ENCODE assay signal across 8 cellular contexts in the genomic region with DNA sequence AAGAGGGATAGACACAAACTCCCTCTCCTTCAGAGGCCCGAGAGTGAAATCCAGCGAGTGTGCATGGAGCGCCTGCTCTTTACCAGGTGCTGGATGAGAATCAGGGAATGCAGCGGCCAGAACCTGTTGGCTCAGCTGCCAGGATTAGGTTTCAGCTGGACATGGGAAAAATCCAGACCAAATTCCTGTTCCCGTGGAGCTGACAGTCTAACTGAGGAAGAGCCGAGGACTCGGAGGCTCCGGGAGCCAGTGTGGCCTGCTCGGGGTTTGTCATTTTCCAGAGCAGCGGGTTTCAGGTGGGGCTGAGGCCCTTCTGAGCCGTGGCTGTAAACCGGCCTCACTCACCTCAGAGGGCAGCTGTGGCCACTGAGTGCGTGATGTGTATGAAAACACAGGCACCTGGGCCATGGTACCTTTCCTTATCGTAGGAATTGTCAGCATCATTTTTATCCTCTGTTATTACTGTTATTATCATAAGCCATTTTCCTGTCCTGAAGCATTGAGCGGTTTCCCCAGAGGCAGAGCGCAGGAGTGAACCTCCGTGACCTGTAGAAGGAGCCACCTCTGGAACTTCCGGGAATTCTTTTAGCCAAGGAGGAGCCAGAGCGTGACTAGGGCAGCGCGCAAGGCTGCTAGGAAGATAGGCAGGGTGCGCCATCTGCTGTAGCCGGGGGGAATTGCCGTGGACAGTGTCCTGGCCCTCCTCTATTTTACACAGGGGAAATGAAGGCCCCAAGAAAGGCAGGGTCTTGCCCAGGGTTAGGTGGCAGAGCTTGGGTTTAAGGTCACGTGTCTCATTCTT. TPM values are rescaled to one million over a fixed set of nuclear protein-coding genes. Genes with fewer than 3 reads are reported as not detected.
DNase-seq lines count a peak whose midpoint lies in the region; ATAC-seq, FAIRE-seq and TF ChIP-seq lines count a peak whose summit lies in the region.

No MANE protein-coding gene starts in this region.

- FAIRE-seq in endothelial cell of umbilical vein (lab: Jason Lieb, UNC), result peak; percentile 94

- no peaks in the 10 kb centered on the region for H3K9me3 ChIP-seq in BE2C
- H3K9me3 ChIP-seq in HUES6 (ENCODE audit: control insufficient read depth, insufficient read depth, low read depth, low read length), result no peaks in the 10 kb centered on the region
- H3K9me3 ChIP-seq in NT2/D1 (ENCODE audit: insufficient read depth, low read length), result no peaks in the 10 kb centered on the region
- no peaks in the 10 kb centered on the region for H3K9me3 ChIP-seq in endothelial cell of umbilical vein (replicated peaks; ENCODE audit: control insufficient read depth, insufficient read depth, low read length)
- H3K9me3 ChIP-seq in mucosa of descending colon, result no peaks in the 10 kb centered on the region

- H3K9ac ChIP-seq in HUES6 (ENCODE audit: low read length) (peak overlapping the region; percentile 14), NT2/D1 (ENCODE audit: insufficient read length, low read depth) (peak overlapping the region; percentile 38), endothelial cell of umbilical vein (replicated peaks; ENCODE audit: extremely low read depth, insufficient read depth, low read length) (peak overlapping the region; percentile 12)

- peak; percentile 89 for DNase-seq in BE2C
- peak; percentile 75 for DNase-seq in GM19240 (ENCODE audit: insufficient read length, low spot score)
- peak; percentile 84 for DNase-seq in NT2/D1 (ENCODE audit: low read depth, low spot score)
- peak; percentile 93 for DNase-seq in activated CD8-positive, alpha-beta memory T cell treated with anti-CD3 and anti-CD28 coated beads, Interleukin-2, amount 50 U/mL, for 48 hours
- peak; percentile 91 for DNase-seq in endothelial cell of umbilical vein (ENCODE audit: low read depth, low spot score)
- peak; percentile 90 to 96 (median 93) for DNase-seq in mucosa of descending colon
- DNase-seq in stimulated activated CD8-positive, alpha-beta memory T cell treated with anti-CD3 and anti-CD28 coated beads, Interleukin-2, amount 100 ng/mL, for 48 hours (ENCODE audit: low read depth in 2 of 2), result peak; percentile 65 to 81

- H3K4me3 ChIP-seq in BE2C (ENCODE audit: low read depth, low read length), result peak overlapping the region; percentile 34
- peak overlapping the region; percentile 31 for H3K4me3 ChIP-seq in HUES6 (ENCODE audit: low read depth, low read length)
- no peak overlapping the region for H3K4me3 ChIP-seq in NT2/D1 (ENCODE audit: insufficient read length, low read depth)
- no peak overlapping the region for H3K4me3 ChIP-seq in endothelial cell of umbilical vein (replicated peaks in 1 of 3; ENCODE audit: insufficient read depth in 1 of 3, low read depth in 1 of 3, low read length in 3 of 3)
- no peak overlapping the region for H3K4me3 ChIP-seq in mucosa of descending colon

- TF ChIP-seq POLR2A in endothelial cell of umbilical vein (IDR thresholded peaks at IDR 0.05; ENCODE audit: low read depth, low read length), result no peak

- no peaks in the 10 kb centered on the region for H3K9me1 ChIP-seq in endothelial cell of umbilical vein (replicated peaks; ENCODE audit: control insufficient read depth, extremely low read depth, insufficient read depth, low read length)

- CTCF ChIA-PET in endothelial cell of umbilical vein (lab: Charles Lee), result interaction anchor here (0.6 to 3.8 kb wide), 33 partner anchors 8 to 392 kb away, joined by 3 to 58 read pairs (median 5); a partner anchor contains a TSS

- H3K27ac ChIP-seq in HUES6 (ENCODE audit: low read depth, low read length), result no peak overlapping the region
- peak overlapping the region; percentile 53 for H3K27ac ChIP-seq in endothelial cell of umbilical vein (ENCODE audit: insufficient read depth, low read depth, low read length)

- intact Hi-C loops in endothelial cell of umbilical vein (cut with micrococcal nuclease), result loop anchor here (1.0 to 5.0 kb wide), 10 partner anchors 27 to 392 kb away; a partner anchor contains a TSS
- intact Hi-C loops in mucosa of descending colon (cut with DNase I, micrococcal nuclease), result loop anchor here in 1 of 2 donors (10.0 kb wide), 2 partner anchors 75 to 215 kb away; no protein-coding TSS in a partner anchor

- H4K20me1 ChIP-seq in endothelial cell of umbilical vein (replicated peaks; ENCODE audit: control insufficient read depth, extremely low read depth, insufficient read depth, low read length), result no peaks in the 10 kb centered on the region

- H3K36me3 ChIP-seq in BE2C (no peaks in the 10 kb centered on the region), HUES6 (ENCODE audit: control insufficient read depth, insufficient read depth, low read length) (peaks cover 6% of the 10 kb centered on the region; the same call in 1 of the 2 replicates), NT2/D1 (ENCODE audit: insufficient read depth, insufficient read length, low read length) (peaks cover 13% of the 10 kb centered on the region), endothelial cell of umbilical vein (ENCODE audit: control insufficient read depth in 2 of 2, extremely low read depth in 1 of 2, insufficient read depth in 2 of 2, low read length in 2 of 2) (peaks cover 6 to 7% of the 10 kb centered on the region in 2 experiments), mucosa of descending colon (ENCODE audit: low read depth) (no peaks in the 10 kb centered on the region)

- ATAC-seq in mucosa of descending colon, result peak; percentile 97

- POLR2A ChIA-PET in endothelial cell of umbilical vein (lab: Charles Lee), result interaction anchor here (0.6 kb wide), 1 partner anchor 123 kb away, joined by 3 read pairs; no protein-coding TSS in a partner anchor

- H2AFZ ChIP-seq in endothelial cell of umbilical vein (ENCODE audit: low read depth, low read length), result no peak overlapping the region

- peak; percentile 98 for TF ChIP-seq CTCF in BE2C (IDR thresholded peaks at IDR 0.05; ENCODE audit: low read depth, low read length)
- TF ChIP-seq CTCF in endothelial cell of umbilical vein (IDR thresholded peaks at IDR 0.05; ENCODE audit: extremely low read depth in 1 of 2, insufficient read depth in 1 of 2, low read depth in 1 of 2, low read length in 2 of 2), result peak; percentile 97 to 98
- TF ChIP-seq CTCF in mucosa of descending colon (IDR thresholded peaks at IDR 0.05), result peak; percentile 93

- H3K79me2 ChIP-seq in endothelial cell of umbilical vein (ENCODE audit: control insufficient read depth, insufficient read depth, low read length), result peaks cover 52% of the 10 kb centered on the region

- BruUV-seq in endothelial cell of umbilical vein (replicated peaks; lab: Mats Ljungman, UMichigan), result no TSS peak

- H3K4me1 ChIP-seq in BE2C (no peaks in the 10 kb centered on the region), HUES6 (ENCODE audit: control insufficient read depth, insufficient read depth, low read length) (peaks cover 12% of the 10 kb centered on the region), NT2/D1 (ENCODE audit: insufficient read depth, insufficient read length) (peaks cover 6% of the 10 kb centered on the region), endothelial cell of umbilical vein (ENCODE audit: control insufficient read depth, extremely low read depth, insufficient read depth, low read length) (peaks cover 16% of the 10 kb centered on the region), mucosa of descending colon (ENCODE audit: low read depth) (peaks cover 19% of the 10 kb centered on the region)

- dilution Hi-C loops in endothelial cell of umbilical vein (cut with MboI; ENCODE audit: extremely low pct_ligation_motif_present, low sequenced_read_pairs), result no loop called here

- peak overlapping the region; percentile 39 for H3K4me2 ChIP-seq in endothelial cell of umbilical vein (ENCODE audit: insufficient read depth, low read length)

- H3K27me3 ChIP-seq in BE2C (no peaks in the 10 kb centered on the region), HUES6 (ENCODE audit: control insufficient read depth, insufficient read depth, low read length) (no peaks in the 10 kb centered on the region), NT2/D1 (ENCODE audit: insufficient read depth, insufficient read length) (no peaks in the 10 kb centered on the region), endothelial cell of umbilical vein (ENCODE audit: control insufficient read depth in 2 of 2, insufficient read depth in 2 of 2, low read length in 2 of 2) (no peaks in the 10 kb centered on the region)

TF ChIP-seq in endothelial cell of umbilical vein, 7 proteins besides CTCF, POLR2A, EP300 and RAD21:
- TF ChIP-seq JUN (IDR thresholded peaks at IDR 0.05; ENCODE audit: borderline replicate concordance, insufficient read depth, insufficient read length, low read depth) (no peak), POLR2AphosphoS5 (IDR thresholded peaks at IDR 0.05; ENCODE audit: insufficient read depth, low read depth, low read length) (peak; percentile 65)

RNA-seq across cellular contexts. Expression of a gene that starts 27.3 kb away (rescaled TPM):
- 35.7 TPM for polyA plus RNA-seq in BE2C (2012; ENCODE audit: insufficient read depth, insufficient read length, low read depth)
- total RNA-seq in endothelial cell of umbilical vein, result 127 and 135 TPM in 2 replicates
- 167 and 174 TPM in 2 replicates for polyA plus RNA-seq in endothelial cell of umbilical vein
- polyA plus RNA-seq in endothelial cell of umbilical vein (2011; cell fraction: cytosol; rRNA removed), result 167 and 187 TPM in 2 replicates
- 71.4 and 78.6 TPM in 2 replicates for polyA plus RNA-seq in endothelial cell of umbilical vein (2011; cell fraction: nucleus; rRNA removed)
- 153 and 185 TPM in 2 replicates for polyA plus RNA-seq in endothelial cell of umbilical vein (2012)
- 66.6 and 89.4 TPM in 2 replicates for polyA minus RNA-seq in endothelial cell of umbilical vein
- 6.9 TPM for polyA minus RNA-seq in endothelial cell of umbilical vein (2011; cell fraction: cytosol; rRNA and poly(A)+ RNA removed)
- polyA minus RNA-seq in endothelial cell of umbilical vein (2011; cell fraction: nucleus; rRNA and poly(A)+ RNA removed), result 29.8 and 37.1 TPM in 2 replicates
- 100 to 1,000 TPM in 1 of 3 donors, 10 to 100 TPM in 2; 39.9 to 101 (median 42.4) TPM for total RNA-seq in mucosa of descending colon

RNA-seq across cellular contexts. Expression of a gene that starts 41.8 kb away (rescaled TPM):
- polyA plus RNA-seq in BE2C (2012; ENCODE audit: insufficient read depth, insufficient read length, low read depth), result 3.4 TPM
- total RNA-seq in endothelial cell of umbilical vein (26.3 and 33.2 TPM in 2 replicates), mucosa of descending colon (1 to 10 TPM; 2.2 to 6.9 (median 5.9) TPM)
- 29.8 and 33.1 TPM in 2 replicates for polyA plus RNA-seq in endothelial cell of umbilical vein
- polyA plus RNA-seq in endothelial cell of umbilical vein (2011; cell fraction: cytosol; rRNA removed), result 25.8 and 29.4 TPM in 2 replicates
- 49.2 and 50.3 TPM in 2 replicates for polyA plus RNA-seq in endothelial cell of umbilical vein (2011; cell fraction: nucleus; rRNA removed)
- 23.0 and 30.6 TPM in 2 replicates for polyA plus RNA-seq in endothelial cell of umbilical vein (2012)
- polyA minus RNA-seq in endothelial cell of umbilical vein, result 23.0 and 24.0 TPM in 2 replicates
- 9.2 TPM for polyA minus RNA-seq in endothelial cell of umbilical vein (2011; cell fraction: cytosol; rRNA and poly(A)+ RNA removed)
- polyA minus RNA-seq in endothelial cell of umbilical vein (2011; cell fraction: nucleus; rRNA and poly(A)+ RNA removed), result 9.7 and 13.6 TPM in 2 replicates

Comparison
In these comparisons a context has a peak if more than half of its experiments do, and no peak if none do; other contexts are left out.
1. H3K4me3 ChIP-seq: peak in BE2C (single experiment) and HUES6 (single experiment); none in NT2/D1 (single experiment), endothelial cell of umbilical vein (0 of 3) and mucosa of descending colon (single experiment).
2. Peak in every context shown above with its lines, with median percentiles within 50 percentile points of each other: DNase-seq, CTCF ChIP-seq and H3K9ac ChIP-seq.